ENCODE assay signal across 14 cellular contexts in the genomic region with DNA sequence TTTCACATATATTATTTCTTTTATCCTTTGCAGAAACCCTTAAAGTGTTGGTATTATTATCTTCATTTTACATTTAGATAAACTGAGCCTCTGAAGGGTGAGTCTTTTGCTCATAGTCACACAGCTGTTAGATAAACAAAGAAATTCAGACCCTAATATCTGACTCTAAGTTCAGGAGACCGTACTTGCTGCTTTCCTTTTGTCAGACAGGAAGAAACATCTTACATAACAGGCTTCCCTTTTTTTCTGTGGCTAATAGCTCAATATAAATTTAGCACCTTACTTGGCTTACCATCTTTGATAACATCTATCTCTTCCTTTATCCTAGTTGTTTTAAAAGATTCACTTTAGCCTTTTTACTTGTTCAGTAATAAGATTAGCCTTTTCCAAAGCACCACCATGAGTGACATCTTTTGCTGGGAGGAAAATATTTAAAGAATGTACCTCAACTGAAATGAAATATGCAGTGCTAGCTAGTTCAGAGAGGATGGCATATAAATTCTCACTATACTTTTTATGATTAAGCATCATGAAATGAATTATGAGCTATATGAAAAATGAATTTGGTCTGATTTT.
DNase-seq lines count a peak whose midpoint lies in the region; ATAC-seq lines count a peak whose summit lies in the region.
"Had no signal": no experiment of that assay in that cellular context is flagged by ENCODE, and none has a peak within 500 bp of the region (broad histone marks: within the 10 kb centered on the region; RNA-seq: fewer than 3 reads in every experiment).

No MANE protein-coding gene starts in this region.

- no peaks in the 10 kb centered on the region for H3K9me3 Mint-ChIP-seq in IgD-negative memory B cell
- H3K9me3 Mint-ChIP-seq in activated T-helper 1 cell treated with anti-CD3 and anti-CD28 coated beads, Interleukin-12 subunit alpha, Interleukin-12 subunit beta, Interleukin-2, Interleukin-4 antibody, amounts not matched to agents 30 ng/mL and 10 ng/mL and 1 ng/mL, durations not matched to agents 14 hours and 24 hours and 36 hours, result no peaks in the 10 kb centered on the region
- H3K9me3 Mint-ChIP-seq: stimulated activated effector memory CD8-positive, alpha-beta T cell treated with anti-CD3 and anti-CD28 coated beads, Interleukin-12 subunit alpha, Interleukin-12 subunit beta, amount 100 ng/mL, for 72 hours had no signal

- no peaks in the 10 kb centered on the region for H3K9me3 ChIP-seq in T-helper 17 cell (ENCODE audit: control insufficient read depth, low read length, poor library complexity, severe bottlenecking)
- H3K9me3 ChIP-seq: breast epithelium, pancreas had no signal

- peak; percentile 64 to 67 for DNase-seq in AML-193 (lab: John Stamatoyannopoulos, UW)
- no peak for DNase-seq in T-helper 17 cell
- DNase-seq in medulla oblongata (ENCODE audit: extremely low spot score), result peak; percentile 57
- DNase-seq in activated T-helper 1 cell treated with anti-CD3 and anti-CD28 coated beads, Interleukin-12 subunit alpha, Interleukin-12 subunit beta, Interleukin-2, Interleukin-4 antibody, amounts not matched to agents 30 ng/mL and 10 ng/mL and 1 ng/mL, durations not matched to agents 14 hours and 24 hours and 36 hours (ENCODE audit: low spot score), result no peak
- DNase-seq in NCI-H526 treated with DMSO at 0.1 percent for 48 hours (lab: John Stamatoyannopoulos, UW), result no peak
- DNase-seq: activated effector memory CD4-positive, alpha-beta T cell treated with Interleukin-2 at 50 U/mL for 16 hours; NCI-H2029; pancreas; stimulated activated CD4-positive, alpha-beta T cell treated with anti-CD3 and anti-CD28 coated beads, Interleukin-1b, Interleukin-23, amount 100 ng/mL, for 48 hours had no signal

- intact Hi-C loops in activated T-helper 1 cell treated with anti-CD3 and anti-CD28 coated beads, Interleukin-12 subunit alpha, Interleukin-12 subunit beta, Interleukin-2, Interleukin-4 antibody, amounts not matched to agents 30 ng/mL and 10 ng/mL and 1 ng/mL, durations not matched to agents 14 hours and 24 hours and 36 hours (cut with micrococcal nuclease), result no loop called here

- H3K4me1 Mint-ChIP-seq in IgD-negative memory B cell, result peaks cover 24 to 32% (median 26%) of the 10 kb centered on the region in 3 donors
- peaks cover 12% of the 10 kb centered on the region for H3K4me1 Mint-ChIP-seq in T-helper 17 cell
- H3K4me1 Mint-ChIP-seq in activated T-helper 1 cell treated with anti-CD3 and anti-CD28 coated beads, Interleukin-12 subunit alpha, Interleukin-12 subunit beta, Interleukin-2, Interleukin-4 antibody, amounts not matched to agents 30 ng/mL and 10 ng/mL and 1 ng/mL, durations not matched to agents 14 hours and 24 hours and 36 hours (ENCODE audit: low read depth), result no peaks in the 10 kb centered on the region
- H3K4me1 Mint-ChIP-seq: stimulated activated effector memory CD8-positive, alpha-beta T cell treated with anti-CD3 and anti-CD28 coated beads, Interleukin-12 subunit alpha, Interleukin-12 subunit beta, amount 100 ng/mL, for 72 hours had no signal

- ATAC-seq in T-helper 17 cell (no peak), HG03108 (IDR thresholded peaks at IDR 0.05; ENCODE audit: unreplicated experiment) (no peak), HG03097 (IDR thresholded peaks at IDR 0.05; ENCODE audit: low FRiP score, unreplicated experiment) (no peak)
- ATAC-seq: pancreas; stimulated activated effector memory CD8-positive, alpha-beta T cell treated with anti-CD3 and anti-CD28 coated beads, Interleukin-12 subunit alpha, Interleukin-12 subunit beta, amount 100 ng/mL, for 72 hours had no signal

- H3K27me3 Mint-ChIP-seq in IgD-negative memory B cell (no peaks in the 10 kb centered on the region), T-helper 17 cell (no peaks in the 10 kb centered on the region)
- H3K27me3 Mint-ChIP-seq in activated T-helper 1 cell treated with anti-CD3 and anti-CD28 coated beads, Interleukin-12 subunit alpha, Interleukin-12 subunit beta, Interleukin-2, Interleukin-4 antibody, amounts not matched to agents 30 ng/mL and 10 ng/mL and 1 ng/mL, durations not matched to agents 14 hours and 24 hours and 36 hours (ENCODE audit: insufficient read depth), result no peaks in the 10 kb centered on the region

- H3K4me3 Mint-ChIP-seq in IgD-negative memory B cell, result no peak overlapping the region
- H3K4me3 Mint-ChIP-seq in T-helper 17 cell, result peak overlapping the region; percentile 39
- H3K4me3 Mint-ChIP-seq in activated T-helper 1 cell treated with anti-CD3 and anti-CD28 coated beads, Interleukin-12 subunit alpha, Interleukin-12 subunit beta, Interleukin-2, Interleukin-4 antibody, amounts not matched to agents 30 ng/mL and 10 ng/mL and 1 ng/mL, durations not matched to agents 14 hours and 24 hours and 36 hours, result no peak overlapping the region
- H3K4me3 Mint-ChIP-seq: stimulated activated effector memory CD8-positive, alpha-beta T cell treated with anti-CD3 and anti-CD28 coated beads, Interleukin-12 subunit alpha, Interleukin-12 subunit beta, amount 100 ng/mL, for 72 hours had no signal

- peak overlapping the region; percentile 8 to 34 (median 10) for H3K27ac Mint-ChIP-seq in IgD-negative memory B cell
- H3K27ac Mint-ChIP-seq in T-helper 17 cell, result peak overlapping the region; percentile 79
- no peak overlapping the region for H3K27ac Mint-ChIP-seq in activated T-helper 1 cell treated with anti-CD3 and anti-CD28 coated beads, Interleukin-12 subunit alpha, Interleukin-12 subunit beta, Interleukin-2, Interleukin-4 antibody, amounts not matched to agents 30 ng/mL and 10 ng/mL and 1 ng/mL, durations not matched to agents 14 hours and 24 hours and 36 hours
- H3K27ac Mint-ChIP-seq: stimulated activated effector memory CD8-positive, alpha-beta T cell treated with anti-CD3 and anti-CD28 coated beads, Interleukin-12 subunit alpha, Interleukin-12 subunit beta, amount 100 ng/mL, for 72 hours had no signal

- peaks cover 20% of the 10 kb centered on the region for H3K36me3 Mint-ChIP-seq in IgD-negative memory B cell
- no peaks in the 10 kb centered on the region for H3K36me3 Mint-ChIP-seq in T-helper 17 cell (ENCODE audit: low read depth)
- H3K36me3 Mint-ChIP-seq in activated T-helper 1 cell treated with anti-CD3 and anti-CD28 coated beads, Interleukin-12 subunit alpha, Interleukin-12 subunit beta, Interleukin-2, Interleukin-4 antibody, amounts not matched to agents 30 ng/mL and 10 ng/mL and 1 ng/mL, durations not matched to agents 14 hours and 24 hours and 36 hours (ENCODE audit: low read depth), result peaks cover 3% of the 10 kb centered on the region
- H3K36me3 Mint-ChIP-seq: stimulated activated effector memory CD8-positive, alpha-beta T cell treated with anti-CD3 and anti-CD28 coated beads, Interleukin-12 subunit alpha, Interleukin-12 subunit beta, amount 100 ng/mL, for 72 hours had no signal

Comparison
In these comparisons a context has a peak if more than half of its experiments do, and no peak if none do; other contexts are left out.
1. DNase-seq: peak in AML-193 (2 of 2) and medulla oblongata (single experiment); none in T-helper 17 cell (0 of 3), activated T-helper 1 cell treated with anti-CD3 and anti-CD28 coated beads, Interleukin-12 subunit alpha, Interleukin-12 subunit beta, Interleukin-2, Interleukin-4 antibody, amounts not matched to agents 30 ng/mL and 10 ng/mL and 1 ng/mL, durations not matched to agents 14 hours and 24 hours and 36 hours (single experiment) and NCI-H526 treated with DMSO at 0.1 percent for 48 hours (single experiment).